1 cellular context compared by ENCODE assay signal in genomic region chr1:226308723-226309397, GRCh38.
TF ChIP-seq lines count a peak whose summit lies in the region.

Gene LIN9, minus strand, starts transcription at chr1:226309164. Its CDS starts 25 bp downstream, at chr1:226309139.

TF ChIP-seq in A549, 52 proteins besides CTCF, POLR2A, EP300 and RAD21 (continued from another document):
- TF ChIP-seq REST (IDR thresholded peaks at IDR 0.05), result no peak
